In the genomic region with DNA sequence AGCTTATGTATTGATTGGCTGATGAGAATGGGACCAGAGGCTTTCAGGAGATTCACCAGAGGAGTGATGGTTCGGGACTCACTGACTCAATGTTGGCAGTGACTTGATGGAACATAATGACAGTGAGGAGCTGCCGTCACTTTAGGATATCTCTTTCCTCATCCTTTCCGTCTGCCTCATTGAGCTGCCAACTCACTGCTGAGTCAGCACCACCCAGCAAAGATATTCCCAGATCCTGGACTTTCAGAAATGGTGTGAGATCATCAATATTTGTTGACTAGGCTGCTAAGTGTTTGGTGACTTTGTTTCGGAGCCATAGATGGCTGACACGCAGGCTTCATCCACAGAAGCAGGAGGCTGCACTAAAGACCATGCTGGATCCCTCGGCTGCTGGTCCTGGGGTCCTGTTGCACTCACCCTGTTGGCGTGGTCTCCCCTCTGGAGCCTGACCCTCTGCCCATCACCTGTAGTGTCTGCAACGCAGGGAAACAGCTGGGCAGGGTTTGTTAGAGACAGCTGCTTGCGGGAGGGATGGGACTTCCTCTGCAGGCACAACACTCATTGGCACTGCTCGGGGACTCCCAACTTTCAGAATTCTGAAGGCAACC, we compare ENCODE assay signal across 30 cellular contexts.
A peak's percentile ranks its signal among the peaks of the same experiment; 100 is the strongest.
DNase-seq lines count a peak whose midpoint lies in the region; ATAC-seq, FAIRE-seq and TF ChIP-seq lines count a peak whose summit lies in the region.
"Had no signal": no experiment of that assay in that cellular context is flagged by ENCODE, and none has a peak within 500 bp of the region (broad histone marks: within the 10 kb centered on the region; RNA-seq: fewer than 3 reads in every experiment).

No MANE protein-coding gene starts in this region.

- H3K4me3 ChIP-seq in HepG2 (replicated peaks in 1 of 3; ENCODE audit: insufficient read depth in 1 of 3, low read depth in 2 of 3, low read length in 3 of 3) = no peak overlapping the region
- no peak overlapping the region for H3K4me3 ChIP-seq in right lobe of liver
- H3K4me3 ChIP-seq: PC-9, psoas muscle, testis had no signal

- no peaks in the 10 kb centered on the region for H4K20me1 ChIP-seq in HepG2 (ENCODE audit: insufficient read depth, low read length)

- H3K9ac ChIP-seq in HepG2 (ENCODE audit: insufficient read depth, low read depth, low read length) = no peak overlapping the region

- peaks cover 9% of the 10 kb centered on the region for H3K27me3 Mint-ChIP-seq in activated B cell treated with CpG ODN at 0.5 μM for 24 hours

- CTCF ChIA-PET in HepG2 (lab: Yijun Ruan, JAX; ENCODE audit: low intra/inter-chr PET ratio, low total read pairs) (no interaction called here), activated B cell treated with CpG ODN at 0.5 μM for 24 hours (lab: Charles Lee) (no interaction called here)

- intact Hi-C loops in HepG2 (cut with micrococcal nuclease; ENCODE audit: unreplicated experiment) (no loop called here), right lobe of liver (cut with DNase I) (no loop called here), activated B cell treated with CpG ODN at 0.5 μM for 24 hours (cut with micrococcal nuclease) (no loop called here)

- ATAC-seq in HepG2 (no peak), right lobe of liver (no peak), activated B cell treated with CpG ODN at 0.5 μM for 24 hours (ENCODE audit: low read depth) (no peak), GM19324 (IDR thresholded peaks at IDR 0.05; ENCODE audit: low FRiP score, unreplicated experiment) (no peak)
- ATAC-seq: activated CD8-positive, alpha-beta memory T cell treated with anti-CD3 and anti-CD28 coated beads, Interleukin-2, amount 10 ng/mL, durations not matched to agents 7 days and 5 days; activated T-cell treated with anti-CD3 and anti-CD28 coated beads, Interleukin-2, amount 50 U/mL, for 72 hours; esophagus mucosa; left colon; psoas muscle; WTC11 had no signal

- in situ Hi-C loops in HepG2 (cut with HindIII; ENCODE audit: extremely low pct_ligation_motif_present, low pct_unique_long_range_greater_than_20kb) = no loop called here

- H3K4me1 ChIP-seq in HepG2 (ENCODE audit: insufficient read depth, low read length) = no peaks in the 10 kb centered on the region
- H3K4me1 ChIP-seq in right lobe of liver = no peaks in the 10 kb centered on the region
- H3K4me1 ChIP-seq: Caco-2, psoas muscle, testis had no signal

- BruUV-seq in HepG2 (replicated peaks; lab: Mats Ljungman, UMichigan) = no TSS peak

- no peak for TF ChIP-seq POLR2A in HepG2 (IDR thresholded peaks at IDR 0.05; ENCODE audit: insufficient read depth in 1 of 2, low read depth in 2 of 2, low read length in 2 of 2)
- no peak for TF ChIP-seq POLR2A in right lobe of liver (IDR thresholded peaks at IDR 0.05)
- TF ChIP-seq POLR2A in H54 (IDR thresholded peaks at IDR 0.05; ENCODE audit: low read depth, low read length) = no peak
- TF ChIP-seq POLR2A in GM12891 (IDR thresholded peaks at IDR 0.05; ENCODE audit: low read depth, low read length) = no peak

- H3K27ac Mint-ChIP-seq in activated B cell treated with CpG ODN at 0.5 μM for 24 hours = no peak overlapping the region
- H3K27ac Mint-ChIP-seq: activated CD8-positive, alpha-beta memory T cell treated with anti-CD3 and anti-CD28 coated beads, Interleukin-2, amount 10 ng/mL, durations not matched to agents 7 days and 5 days; activated naive CD4-positive, alpha-beta T cell treated with anti-CD3 and anti-CD28 coated beads, Interleukin-2, amount 10 ng/mL, durations not matched to agents 7 days and 5 days; activated T-cell treated with anti-CD3 and anti-CD28 coated beads, Interleukin-2, amount 50 U/mL, for 72 hours; WTC11 had no signal

- POLR2A ChIA-PET in HepG2 (lab: Yijun Ruan, JAX) = no interaction called here
- POLR2A ChIA-PET in activated B cell treated with CpG ODN at 0.5 μM for 24 hours (lab: Charles Lee) = no interaction called here

- no peak for FAIRE-seq in HepG2 (lab: Jason Lieb, UNC)
- no peak for FAIRE-seq in H54 (lab: Jason Lieb, UNC)
- FAIRE-seq in GM12891 (lab: Jason Lieb, UNC) = no peak
- FAIRE-seq: GM12892 had no signal

- WGBS in HepG2 (ENCODE audit: low lambda C conversion rate) = 23% methylated on average over 7 of the region's 10 CpGs
- WGBS in right lobe of liver (ENCODE audit: insufficient coverage, low coverage, low lambda C conversion rate, missing lambda C conversion rate) = 68% methylated on average over 9 of the region's 10 CpGs

- no peak overlapping the region for H3K4me2 ChIP-seq in HepG2 (ENCODE audit: low read depth, low read length)
- H3K4me2 ChIP-seq: PC-9 had no signal

- TF ChIP-seq CTCF in HepG2 (CRISPR knock-in tag; IDR thresholded peaks at IDR 0.05) (no peak), right lobe of liver (IDR thresholded peaks at IDR 0.05) (no peak), activated B cell treated with CpG ODN at 0.5 μM for 24 hours (IDR thresholded peaks at IDR 0.05) (no peak)

- H3K27me3 ChIP-seq in HepG2 (ENCODE audit: control insufficient read depth in 1 of 2, insufficient read depth in 2 of 2, low read length in 2 of 2) (peaks cover 22 to 88% of the 10 kb centered on the region in 2 experiments), right lobe of liver (no peaks in the 10 kb centered on the region)
- H3K27me3 ChIP-seq: testis had no signal

- peaks cover 1% of the 10 kb centered on the region for H3K9me3 Mint-ChIP-seq in activated B cell treated with CpG ODN at 0.5 μM for 24 hours

- H3K9me3 ChIP-seq in HepG2 (ENCODE audit: low read length) = no peaks in the 10 kb centered on the region
- H3K9me3 ChIP-seq in right lobe of liver = no peaks in the 10 kb centered on the region
- H3K9me3 ChIP-seq: Caco-2, psoas muscle, testis had no signal

- H2AFZ ChIP-seq in HepG2 (ENCODE audit: low read length) = no peak overlapping the region
- H2AFZ ChIP-seq: PC-9 had no signal

- H3K79me2 ChIP-seq in HepG2 (ENCODE audit: insufficient read depth, low read length) = no peaks in the 10 kb centered on the region

- TF ChIP-seq RAD21 in HepG2 (CRISPR knock-in tag; IDR thresholded peaks at IDR 0.05) = no peak

- H3K36me3 Mint-ChIP-seq in activated B cell treated with CpG ODN at 0.5 μM for 24 hours (ENCODE audit: low read depth) = no peaks in the 10 kb centered on the region
- H3K36me3 Mint-ChIP-seq: activated CD8-positive, alpha-beta memory T cell treated with anti-CD3 and anti-CD28 coated beads, Interleukin-2, amount 10 ng/mL, durations not matched to agents 7 days and 5 days; activated naive CD4-positive, alpha-beta T cell treated with anti-CD3 and anti-CD28 coated beads, Interleukin-2, amount 10 ng/mL, durations not matched to agents 7 days and 5 days had no signal

- H3K27ac ChIP-seq in HepG2 (ENCODE audit: extremely low read length, insufficient read depth, low read length) (no peak overlapping the region), right lobe of liver (no peak overlapping the region)
- H3K27ac ChIP-seq: PC-9, psoas muscle, testis had no signal

- H3K36me3 ChIP-seq in HepG2 (replicated peaks in 1 of 2; ENCODE audit: control insufficient read depth in 1 of 2, insufficient read depth in 2 of 2, low read length in 2 of 2) (no peaks in the 10 kb centered on the region), right lobe of liver (no peaks in the 10 kb centered on the region)

- H3K4me3 Mint-ChIP-seq in activated B cell treated with CpG ODN at 0.5 μM for 24 hours = no peak overlapping the region
- H3K4me3 Mint-ChIP-seq: activated CD8-positive, alpha-beta memory T cell treated with anti-CD3 and anti-CD28 coated beads, Interleukin-2, amount 10 ng/mL, durations not matched to agents 7 days and 5 days; activated naive CD4-positive, alpha-beta T cell treated with anti-CD3 and anti-CD28 coated beads, Interleukin-2, amount 10 ng/mL, durations not matched to agents 7 days and 5 days; activated T-cell treated with anti-CD3 and anti-CD28 coated beads, Interleukin-2, amount 50 U/mL, for 72 hours; WTC11 had no signal

- no peaks in the 10 kb centered on the region for H3K4me1 Mint-ChIP-seq in activated B cell treated with CpG ODN at 0.5 μM for 24 hours
- H3K4me1 Mint-ChIP-seq: activated CD8-positive, alpha-beta memory T cell treated with anti-CD3 and anti-CD28 coated beads, Interleukin-2, amount 10 ng/mL, durations not matched to agents 7 days and 5 days had no signal

- no peak for DNase-seq in HepG2 (ENCODE audit: low spot score)
- no peak for DNase-seq in right lobe of liver
- peak; percentile 4 for DNase-seq in activated B cell treated with CpG ODN at 0.5 μM for 24 hours
- peak; percentile 64 for DNase-seq in mesenteric fat pad (ENCODE audit: low spot score)
- no peak for DNase-seq in effector CD4-positive, alpha-beta T cell
- no peak for DNase-seq in H54 (ENCODE audit: insufficient read length, low spot score)
- no peak for DNase-seq in GM12891 (ENCODE audit: insufficient read length, low spot score)
- DNase-seq: ACHN; activated CD4-positive, alpha-beta T cell treated with anti-CD3 and anti-CD28 coated beads, Interleukin-2, amount 50 U/mL, for 1 hour; activated CD8-positive, alpha-beta memory T cell treated with anti-CD3 and anti-CD28 coated beads, Interleukin-2, amount 10 ng/mL, durations not matched to agents 7 days and 5 days; activated naive CD4-positive, alpha-beta T cell treated with anti-CD3 and anti-CD28 coated beads, Interleukin-2, amount 10 ng/mL, durations not matched to agents 7 days and 5 days; activated T-cell treated with anti-CD3 and anti-CD28 coated beads, Interleukin-2, amount 50 U/mL, for 72 hours; amniotic stem cell; Caco-2; effector CD8-positive, alpha-beta T cell; left colon; mesenchymal stem cell; NCI-H1105; NCI-H187 treated with DMSO at 0.1 percent for 48 hours; NCI-H2171 treated with DMSO at 0.1 percent for 48 hours; NCI-H524; PC-9; psoas muscle; stimulated activated naive CD4-positive, alpha-beta T cell treated with Interleukin-2 at 50 U/mL for 16 hours; T1000; testis had no signal

- no peak for TF ChIP-seq EP300 in HepG2 (IDR thresholded peaks at IDR 0.05; ENCODE audit: low read depth in 2 of 2, low read length in 2 of 2)
- no peak for TF ChIP-seq EP300 in HepG2 (CRISPR knock-in tag; IDR thresholded peaks at IDR 0.05; ENCODE audit: borderline replicate concordance)

TF ChIP-seq in HepG2, 621 proteins besides CTCF, POLR2A, EP300 and RAD21 (continues in another document):
- TF ChIP-seq RFXANK (CRISPR knock-in tag; IDR thresholded peaks at IDR 0.05) (no peak), ARNTL (CRISPR knock-in tag; IDR thresholded peaks at IDR 0.05) (no peak)

TF ChIP-seq in GM12891, 5 proteins besides CTCF, POLR2A, EP300 and RAD21:
- TF ChIP-seq POU2F2 (IDR thresholded peaks at IDR 0.05; ENCODE audit: low read depth, low read length) = no peak
- TF ChIP-seq POLR2AphosphoS5 (IDR thresholded peaks at IDR 0.05; ENCODE audit: low read depth, low read length) = no peak

Comparison
In these comparisons a context has a peak if more than half of its experiments do, and no peak if none do; other contexts are left out.
1. DNase-seq: peak in activated B cell treated with CpG ODN at 0.5 μM for 24 hours (single experiment) and mesenteric fat pad (single experiment); none in HepG2 (single experiment), right lobe of liver (0 of 3), effector CD4-positive, alpha-beta T cell (single experiment), H54 (single experiment) and GM12891 (single experiment).